Comparison of ENCODE assay signal across 1 cellular context in genomic region chr12:10372534-10372931, GRCh38.
TF ChIP-seq lines count a peak whose summit lies in the region.

No MANE protein-coding gene starts in this region.

TF ChIP-seq in GM23338, 12 proteins besides CTCF, POLR2A, EP300 and RAD21 (continued from another document):
- TF ChIP-seq ZNF462 (CRISPR knock-in tag; IDR thresholded peaks at IDR 0.05) (no peak), NANOG (IDR thresholded peaks at IDR 0.05; ENCODE audit: borderline replicate concordance) (no peak), STAT1 (IDR thresholded peaks at IDR 0.05; ENCODE audit: unreplicated experiment) (no peak), REST (IDR thresholded peaks at IDR 0.05; ENCODE audit: unreplicated experiment) (no peak), ZNF114 (CRISPR knock-in tag; IDR thresholded peaks at IDR 0.05) (no peak), JUNB (IDR thresholded peaks at IDR 0.05; ENCODE audit: unreplicated experiment) (no peak), CREB1 (CRISPR knock-in tag; IDR thresholded peaks at IDR 0.05; ENCODE audit: low read depth) (no peak), EZH2 (IDR thresholded peaks at IDR 0.05; ENCODE audit: low read depth, unreplicated experiment) (no peak), ZNF331 (CRISPR knock-in tag; IDR thresholded peaks at IDR 0.05; ENCODE audit: low read depth) (no peak), ETS1 (IDR thresholded peaks at IDR 0.05) (no peak)
